Comparison of ENCODE assay signal across 24 cellular contexts in genomic region chr11:22392561-22392960, GRCh38. TPM values are rescaled to one million over a fixed set of nuclear protein-coding genes. Genes with fewer than 3 reads are reported as not detected.
"Had no signal": no experiment of that assay in that cellular context is flagged by ENCODE, and none has a peak within 500 bp of the region (broad histone marks: within the 10 kb centered on the region; RNA-seq: fewer than 3 reads in every experiment).

No MANE protein-coding gene starts in this region.

- H3K27ac Mint-ChIP-seq: naive thymus-derived CD8-positive, alpha-beta T cell; stimulated activated memory B cell treated with anti-CD40 and anti-IgM and Interleukin-4, amounts not matched to agents 10 μg/mL and 1 μg/mL and 100 μg/mL, for 72 hours; stimulated activated naive CD8-positive, alpha-beta T cell treated with anti-CD3 and anti-CD28 coated beads, Interleukin-15, Interleukin-2, amounts not matched to agents 100 ng/mL and 50 ng/mL, for 24 hours had no signal

- H3K9me3 ChIP-seq: gastrocnemius medialis, heart right ventricle, mucosa of descending colon, neutrophil, psoas muscle, spleen, tibial artery, upper lobe of right lung, vagina had no signal

- H3K4me1 ChIP-seq: spleen, tibial artery, upper lobe of right lung, vagina had no signal

- H3K4me1 Mint-ChIP-seq: naive thymus-derived CD8-positive, alpha-beta T cell; stimulated activated memory B cell treated with anti-CD40 and anti-IgM and Interleukin-4, amounts not matched to agents 10 μg/mL and 1 μg/mL and 100 μg/mL, for 72 hours had no signal

- H3K27ac ChIP-seq: coronary artery, gastrocnemius medialis, heart right ventricle, neutrophil, psoas muscle, spleen, tibial artery, upper lobe of right lung, vagina had no signal

- DNase-seq: effector memory CD4-positive, alpha-beta T cell; gastrocnemius medialis; heart right ventricle; hypothalamus; kidney glomerular epithelial cell; mucosa of descending colon; naive thymus-derived CD8-positive, alpha-beta T cell; psoas muscle; spleen; stimulated activated CD4-positive, alpha-beta T cell treated with anti-CD3 and anti-CD28 coated beads, Interleukin-15, amount 100 ng/mL, for 24 hours; stimulated activated CD4-positive, alpha-beta T cell treated with anti-CD3 and anti-CD28 coated beads, Interleukin-1b, Interleukin-23, amount 100 ng/mL, for 48 hours; stimulated activated CD4-positive, alpha-beta T cell treated with anti-CD3 and anti-CD28 coated beads, Interleukin-4, amount 100 ng/mL, for 24 hours; tibial artery; upper lobe of right lung had no signal

- H3K27me3 Mint-ChIP-seq: stimulated activated memory B cell treated with anti-CD40 and anti-IgM and Interleukin-4, amounts not matched to agents 10 μg/mL and 1 μg/mL and 100 μg/mL, for 72 hours had no signal

- H3K4me3 ChIP-seq: coronary artery, gastrocnemius medialis, heart right ventricle, mucosa of descending colon, psoas muscle, spleen, tibial artery, upper lobe of right lung, vagina had no signal

- H3K27me3 ChIP-seq: gastrocnemius medialis, neutrophil, spleen, tibial artery, upper lobe of right lung, vagina had no signal

- H3K36me3 ChIP-seq: gastrocnemius medialis, heart right ventricle, neutrophil, spleen, tibial artery, upper lobe of right lung, vagina had no signal

- H3K4me3 Mint-ChIP-seq: naive thymus-derived CD8-positive, alpha-beta T cell; stimulated activated memory B cell treated with anti-CD40 and anti-IgM and Interleukin-4, amounts not matched to agents 10 μg/mL and 1 μg/mL and 100 μg/mL, for 72 hours; stimulated activated naive CD8-positive, alpha-beta T cell treated with anti-CD3 and anti-CD28 coated beads, Interleukin-15, Interleukin-2, amounts not matched to agents 100 ng/mL and 50 ng/mL, for 24 hours had no signal

- H3K36me3 Mint-ChIP-seq: naive thymus-derived CD8-positive, alpha-beta T cell; stimulated activated memory B cell treated with anti-CD40 and anti-IgM and Interleukin-4, amounts not matched to agents 10 μg/mL and 1 μg/mL and 100 μg/mL, for 72 hours had no signal

- ATAC-seq: gastrocnemius medialis; heart right ventricle; mucosa of descending colon; naive thymus-derived CD8-positive, alpha-beta T cell; psoas muscle; sciatic nerve; stimulated activated memory B cell treated with anti-CD40 and anti-IgM and Interleukin-4, amounts not matched to agents 10 μg/mL and 1 μg/mL and 100 μg/mL, for 72 hours; upper lobe of right lung had no signal

- H3K9me3 Mint-ChIP-seq: naive thymus-derived CD8-positive, alpha-beta T cell; stimulated activated memory B cell treated with anti-CD40 and anti-IgM and Interleukin-4, amounts not matched to agents 10 μg/mL and 1 μg/mL and 100 μg/mL, for 72 hours; stimulated activated naive CD8-positive, alpha-beta T cell treated with anti-CD3 and anti-CD28 coated beads, Interleukin-15, Interleukin-2, amounts not matched to agents 100 ng/mL and 50 ng/mL, for 24 hours had no signal

RNA-seq across cellular contexts. Expression of gene SLC17A6, which starts 54.4 kb away (rescaled TPM):
- total RNA-seq: gastrocnemius medialis; heart right ventricle; liver; mucosa of descending colon; naive thymus-derived CD8-positive, alpha-beta T cell; osteoblast; psoas muscle; sciatic nerve; skeletal muscle tissue; spleen; upper lobe of right lung; vagina had no signal
- polyA plus RNA-seq: esophagus; heart right ventricle; liver; naive thymus-derived CD8-positive, alpha-beta T cell; psoas muscle; spleen had no signal
